Comparison of ENCODE assay signal across 1 cellular context in the genomic region with DNA sequence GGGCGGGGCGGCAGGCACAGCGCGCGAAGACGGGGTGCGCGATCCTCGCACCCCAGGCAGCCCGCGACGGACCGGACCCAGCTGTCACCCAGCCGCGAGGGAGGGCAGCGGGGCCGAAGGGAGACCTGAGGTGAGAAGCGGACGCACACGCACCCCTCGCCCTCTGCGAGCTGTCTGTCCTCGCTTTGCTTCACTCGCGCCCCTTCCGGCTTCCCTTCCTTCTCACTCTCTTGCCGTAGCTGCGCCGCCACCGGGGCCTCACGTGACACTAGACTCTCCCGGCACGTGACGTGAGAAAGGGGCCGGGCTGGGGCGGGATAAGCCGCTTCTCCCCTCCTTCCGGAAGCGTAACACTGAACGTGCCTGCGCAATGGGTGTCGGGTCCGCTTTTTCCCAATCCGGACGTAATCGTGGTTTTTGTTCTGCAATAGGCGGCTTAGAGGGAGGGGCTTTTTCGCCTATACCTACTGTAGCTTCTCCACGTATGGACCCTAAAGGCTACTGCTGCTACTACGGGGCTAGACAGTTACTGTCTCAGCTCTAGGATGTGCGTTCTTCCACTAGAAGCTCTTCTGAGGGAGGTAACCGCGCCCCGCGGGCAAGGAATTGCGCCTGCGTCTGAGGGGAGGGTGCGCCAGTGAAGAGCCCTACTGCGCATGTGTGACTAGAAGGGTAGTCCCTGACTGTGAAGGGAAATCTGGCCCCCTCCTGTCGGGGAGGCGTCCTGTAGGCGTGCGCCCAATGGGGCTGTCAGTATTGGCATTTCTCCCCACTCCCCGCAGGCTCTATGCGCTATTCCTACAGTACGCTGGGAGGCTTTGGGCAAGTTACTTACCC.
TF ChIP-seq lines count a peak whose summit lies in the region.

A gene (minus strand): TSS at position 270 of the 837 bp plus-strand sequence. CDS start 434 bp downstream, outside the sequence.
A gene with protein sequence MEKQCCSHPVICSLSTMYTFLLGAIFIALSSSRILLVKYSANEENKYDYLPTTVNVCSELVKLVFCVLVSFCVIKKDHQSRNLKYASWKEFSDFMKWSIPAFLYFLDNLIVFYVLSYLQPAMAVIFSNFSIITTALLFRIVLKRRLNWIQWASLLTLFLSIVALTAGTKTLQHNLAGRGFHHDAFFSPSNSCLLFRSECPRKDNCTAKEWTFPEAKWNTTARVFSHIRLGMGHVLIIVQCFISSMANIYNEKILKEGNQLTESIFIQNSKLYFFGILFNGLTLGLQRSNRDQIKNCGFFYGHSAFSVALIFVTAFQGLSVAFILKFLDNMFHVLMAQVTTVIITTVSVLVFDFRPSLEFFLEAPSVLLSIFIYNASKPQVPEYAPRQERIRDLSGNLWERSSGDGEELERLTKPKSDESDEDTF (plus strand): TSS at position 353 of the 837 bp plus-strand sequence. CDS start 1,359 bp downstream, outside the sequence.

TF ChIP-seq in K562, 482 proteins besides CTCF, POLR2A, EP300 and RAD21 (continued from another document and continues in another):
- TF ChIP-seq, protein P1, sequence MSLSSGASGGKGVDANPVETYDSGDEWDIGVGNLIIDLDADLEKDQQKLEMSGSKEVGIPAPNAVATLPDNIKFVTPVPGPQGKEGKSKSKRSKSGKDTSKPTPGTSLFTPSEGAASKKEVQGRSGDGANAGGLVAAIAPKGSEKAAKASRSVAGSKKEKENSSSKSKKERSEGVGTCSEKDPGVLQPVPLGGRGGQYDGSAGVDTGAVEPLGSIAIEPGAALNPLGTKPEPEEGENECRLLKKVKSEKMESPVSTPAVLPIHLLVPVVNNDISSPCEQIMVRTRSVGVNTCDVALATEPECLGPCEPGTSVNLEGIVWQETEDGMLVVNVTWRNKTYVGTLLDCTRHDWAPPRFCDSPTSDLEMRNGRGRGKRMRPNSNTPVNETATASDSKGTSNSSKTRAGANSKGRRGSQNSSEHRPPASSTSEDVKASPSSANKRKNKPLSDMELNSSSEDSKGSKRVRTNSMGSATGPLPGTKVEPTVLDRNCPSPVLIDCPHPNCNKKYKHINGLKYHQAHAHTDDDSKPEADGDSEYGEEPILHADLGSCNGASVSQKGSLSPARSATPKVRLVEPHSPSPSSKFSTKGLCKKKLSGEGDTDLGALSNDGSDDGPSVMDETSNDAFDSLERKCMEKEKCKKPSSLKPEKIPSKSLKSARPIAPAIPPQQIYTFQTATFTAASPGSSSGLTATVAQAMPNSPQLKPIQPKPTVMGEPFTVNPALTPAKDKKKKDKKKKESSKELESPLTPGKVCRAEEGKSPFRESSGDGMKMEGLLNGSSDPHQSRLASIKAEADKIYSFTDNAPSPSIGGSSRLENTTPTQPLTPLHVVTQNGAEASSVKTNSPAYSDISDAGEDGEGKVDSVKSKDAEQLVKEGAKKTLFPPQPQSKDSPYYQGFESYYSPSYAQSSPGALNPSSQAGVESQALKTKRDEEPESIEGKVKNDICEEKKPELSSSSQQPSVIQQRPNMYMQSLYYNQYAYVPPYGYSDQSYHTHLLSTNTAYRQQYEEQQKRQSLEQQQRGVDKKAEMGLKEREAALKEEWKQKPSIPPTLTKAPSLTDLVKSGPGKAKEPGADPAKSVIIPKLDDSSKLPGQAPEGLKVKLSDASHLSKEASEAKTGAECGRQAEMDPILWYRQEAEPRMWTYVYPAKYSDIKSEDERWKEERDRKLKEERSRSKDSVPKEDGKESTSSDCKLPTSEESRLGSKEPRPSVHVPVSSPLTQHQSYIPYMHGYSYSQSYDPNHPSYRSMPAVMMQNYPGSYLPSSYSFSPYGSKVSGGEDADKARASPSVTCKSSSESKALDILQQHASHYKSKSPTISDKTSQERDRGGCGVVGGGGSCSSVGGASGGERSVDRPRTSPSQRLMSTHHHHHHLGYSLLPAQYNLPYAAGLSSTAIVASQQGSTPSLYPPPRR (CRISPR knock-in tag; IDR thresholded peaks at IDR 0.05; ENCODE audit: borderline replicate concordance) = no peak
- TF ChIP-seq, protein P2, sequence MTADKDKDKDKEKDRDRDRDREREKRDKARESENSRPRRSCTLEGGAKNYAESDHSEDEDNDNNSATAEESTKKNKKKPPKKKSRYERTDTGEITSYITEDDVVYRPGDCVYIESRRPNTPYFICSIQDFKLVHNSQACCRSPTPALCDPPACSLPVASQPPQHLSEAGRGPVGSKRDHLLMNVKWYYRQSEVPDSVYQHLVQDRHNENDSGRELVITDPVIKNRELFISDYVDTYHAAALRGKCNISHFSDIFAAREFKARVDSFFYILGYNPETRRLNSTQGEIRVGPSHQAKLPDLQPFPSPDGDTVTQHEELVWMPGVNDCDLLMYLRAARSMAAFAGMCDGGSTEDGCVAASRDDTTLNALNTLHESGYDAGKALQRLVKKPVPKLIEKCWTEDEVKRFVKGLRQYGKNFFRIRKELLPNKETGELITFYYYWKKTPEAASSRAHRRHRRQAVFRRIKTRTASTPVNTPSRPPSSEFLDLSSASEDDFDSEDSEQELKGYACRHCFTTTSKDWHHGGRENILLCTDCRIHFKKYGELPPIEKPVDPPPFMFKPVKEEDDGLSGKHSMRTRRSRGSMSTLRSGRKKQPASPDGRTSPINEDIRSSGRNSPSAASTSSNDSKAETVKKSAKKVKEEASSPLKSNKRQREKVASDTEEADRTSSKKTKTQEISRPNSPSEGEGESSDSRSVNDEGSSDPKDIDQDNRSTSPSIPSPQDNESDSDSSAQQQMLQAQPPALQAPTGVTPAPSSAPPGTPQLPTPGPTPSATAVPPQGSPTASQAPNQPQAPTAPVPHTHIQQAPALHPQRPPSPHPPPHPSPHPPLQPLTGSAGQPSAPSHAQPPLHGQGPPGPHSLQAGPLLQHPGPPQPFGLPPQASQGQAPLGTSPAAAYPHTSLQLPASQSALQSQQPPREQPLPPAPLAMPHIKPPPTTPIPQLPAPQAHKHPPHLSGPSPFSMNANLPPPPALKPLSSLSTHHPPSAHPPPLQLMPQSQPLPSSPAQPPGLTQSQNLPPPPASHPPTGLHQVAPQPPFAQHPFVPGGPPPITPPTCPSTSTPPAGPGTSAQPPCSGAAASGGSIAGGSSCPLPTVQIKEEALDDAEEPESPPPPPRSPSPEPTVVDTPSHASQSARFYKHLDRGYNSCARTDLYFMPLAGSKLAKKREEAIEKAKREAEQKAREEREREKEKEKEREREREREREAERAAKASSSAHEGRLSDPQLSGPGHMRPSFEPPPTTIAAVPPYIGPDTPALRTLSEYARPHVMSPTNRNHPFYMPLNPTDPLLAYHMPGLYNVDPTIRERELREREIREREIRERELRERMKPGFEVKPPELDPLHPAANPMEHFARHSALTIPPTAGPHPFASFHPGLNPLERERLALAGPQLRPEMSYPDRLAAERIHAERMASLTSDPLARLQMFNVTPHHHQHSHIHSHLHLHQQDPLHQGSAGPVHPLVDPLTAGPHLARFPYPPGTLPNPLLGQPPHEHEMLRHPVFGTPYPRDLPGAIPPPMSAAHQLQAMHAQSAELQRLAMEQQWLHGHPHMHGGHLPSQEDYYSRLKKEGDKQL (CRISPR knock-in tag; IDR thresholded peaks at IDR 0.05; ENCODE audit: borderline replicate concordance) = no peak
- TF ChIP-seq KLF1 (tag; IDR thresholded peaks at IDR 0.05) (no peak), HNRNPH1 (optimal IDR thresholded peaks at IDR 0.05; ENCODE audit: low read depth, low read length) (no peak), MYC (IDR thresholded peaks at IDR 0.05; ENCODE audit: low read depth, low read length) (peak; percentile 60; the same call in 1 of the 2 replicates), MYC (CRISPR knock-in tag; IDR thresholded peaks at IDR 0.05; ENCODE audit: borderline replicate concordance, low read depth) (no peak), ZNF24 (IDR thresholded peaks at IDR 0.05) (no peak), KLF10 (CRISPR knock-in tag; IDR thresholded peaks at IDR 0.05) (no peak), SMAD2 (IDR thresholded peaks at IDR 0.05; ENCODE audit: low read depth, low read length) (no peak), ELF1 (tag; IDR thresholded peaks at IDR 0.05) (peak; percentile 97), POLR3A (IDR thresholded peaks at IDR 0.05; ENCODE audit: borderline replicate concordance, extremely low read depth, insufficient read depth, insufficient read length) (no peak), PML (IDR thresholded peaks at IDR 0.05; ENCODE audit: low read length) (no peak; the same call in 1 of the 2 replicates), HNRNPK (IDR thresholded peaks at IDR 0.05; ENCODE audit: low read depth, low read length, poor library complexity, severe bottlenecking) (no peak), ZNF717 (CRISPR knock-in tag; IDR thresholded peaks at IDR 0.05) (no peak), CREBBP (IDR thresholded peaks at IDR 0.05; ENCODE audit: low read depth, low read length) (no peak), ZNF551 (CRISPR knock-in tag; IDR thresholded peaks at IDR 0.05) (no peak), CBFA2T2 (conservative IDR thresholded peaks at IDR 0.05) (peak; percentile 95), ARHGAP35 (IDR thresholded peaks at IDR 0.05; ENCODE audit: partially characterized antibody) (no peak), LEF1 (IDR thresholded peaks at IDR 0.05) (peak; percentile 80; the same call in 1 of the 2 replicates), ETV1 (tag; conservative IDR thresholded peaks at IDR 0.05; ENCODE audit: low read depth) (peak; percentile 96), CEBPB (tag; IDR thresholded peaks at IDR 0.05) (peak; percentile 87)
- TF ChIP-seq, protein P3, sequence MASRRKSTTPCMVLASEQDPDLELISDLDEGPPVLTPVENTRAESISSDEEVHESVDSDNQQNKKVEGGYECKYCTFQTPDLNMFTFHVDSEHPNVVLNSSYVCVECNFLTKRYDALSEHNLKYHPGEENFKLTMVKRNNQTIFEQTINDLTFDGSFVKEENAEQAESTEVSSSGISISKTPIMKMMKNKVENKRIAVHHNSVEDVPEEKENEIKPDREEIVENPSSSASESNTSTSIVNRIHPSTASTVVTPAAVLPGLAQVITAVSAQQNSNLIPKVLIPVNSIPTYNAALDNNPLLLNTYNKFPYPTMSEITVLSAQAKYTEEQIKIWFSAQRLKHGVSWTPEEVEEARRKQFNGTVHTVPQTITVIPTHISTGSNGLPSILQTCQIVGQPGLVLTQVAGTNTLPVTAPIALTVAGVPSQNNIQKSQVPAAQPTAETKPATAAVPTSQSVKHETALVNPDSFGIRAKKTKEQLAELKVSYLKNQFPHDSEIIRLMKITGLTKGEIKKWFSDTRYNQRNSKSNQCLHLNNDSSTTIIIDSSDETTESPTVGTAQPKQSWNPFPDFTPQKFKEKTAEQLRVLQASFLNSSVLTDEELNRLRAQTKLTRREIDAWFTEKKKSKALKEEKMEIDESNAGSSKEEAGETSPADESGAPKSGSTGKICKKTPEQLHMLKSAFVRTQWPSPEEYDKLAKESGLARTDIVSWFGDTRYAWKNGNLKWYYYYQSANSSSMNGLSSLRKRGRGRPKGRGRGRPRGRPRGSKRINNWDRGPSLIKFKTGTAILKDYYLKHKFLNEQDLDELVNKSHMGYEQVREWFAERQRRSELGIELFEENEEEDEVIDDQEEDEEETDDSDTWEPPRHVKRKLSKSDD (conservative IDR thresholded peaks at IDR 0.05; ENCODE audit: low read length) = 0 out of 2 replicates have a peak, but pooled peaks have one; percentile 16
- TF ChIP-seq, protein P4, sequence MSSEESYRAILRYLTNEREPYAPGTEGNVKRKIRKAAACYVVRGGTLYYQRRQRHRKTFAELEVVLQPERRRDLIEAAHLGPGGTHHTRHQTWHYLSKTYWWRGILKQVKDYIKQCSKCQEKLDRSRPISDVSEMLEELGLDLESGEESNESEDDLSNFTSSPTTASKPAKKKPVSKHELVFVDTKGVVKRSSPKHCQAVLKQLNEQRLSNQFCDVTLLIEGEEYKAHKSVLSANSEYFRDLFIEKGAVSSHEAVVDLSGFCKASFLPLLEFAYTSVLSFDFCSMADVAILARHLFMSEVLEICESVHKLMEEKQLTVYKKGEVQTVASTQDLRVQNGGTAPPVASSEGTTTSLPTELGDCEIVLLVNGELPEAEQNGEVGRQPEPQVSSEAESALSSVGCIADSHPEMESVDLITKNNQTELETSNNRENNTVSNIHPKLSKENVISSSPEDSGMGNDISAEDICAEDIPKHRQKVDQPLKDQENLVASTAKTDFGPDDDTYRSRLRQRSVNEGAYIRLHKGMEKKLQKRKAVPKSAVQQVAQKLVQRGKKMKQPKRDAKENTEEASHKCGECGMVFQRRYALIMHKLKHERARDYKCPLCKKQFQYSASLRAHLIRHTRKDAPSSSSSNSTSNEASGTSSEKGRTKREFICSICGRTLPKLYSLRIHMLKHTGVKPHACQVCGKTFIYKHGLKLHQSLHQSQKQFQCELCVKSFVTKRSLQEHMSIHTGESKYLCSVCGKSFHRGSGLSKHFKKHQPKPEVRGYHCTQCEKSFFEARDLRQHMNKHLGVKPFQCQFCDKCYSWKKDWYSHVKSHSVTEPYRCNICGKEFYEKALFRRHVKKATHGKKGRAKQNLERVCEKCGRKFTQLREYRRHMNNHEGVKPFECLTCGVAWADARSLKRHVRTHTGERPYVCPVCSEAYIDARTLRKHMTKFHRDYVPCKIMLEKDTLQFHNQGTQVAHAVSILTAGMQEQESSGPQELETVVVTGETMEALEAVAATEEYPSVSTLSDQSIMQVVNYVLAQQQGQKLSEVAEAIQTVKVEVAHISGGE (CRISPR knock-in tag; IDR thresholded peaks at IDR 0.05) = peak in 1 of 3 experiments; percentile 81; a peak in 2 of 6 replicates
- TF ChIP-seq, protein P5, sequence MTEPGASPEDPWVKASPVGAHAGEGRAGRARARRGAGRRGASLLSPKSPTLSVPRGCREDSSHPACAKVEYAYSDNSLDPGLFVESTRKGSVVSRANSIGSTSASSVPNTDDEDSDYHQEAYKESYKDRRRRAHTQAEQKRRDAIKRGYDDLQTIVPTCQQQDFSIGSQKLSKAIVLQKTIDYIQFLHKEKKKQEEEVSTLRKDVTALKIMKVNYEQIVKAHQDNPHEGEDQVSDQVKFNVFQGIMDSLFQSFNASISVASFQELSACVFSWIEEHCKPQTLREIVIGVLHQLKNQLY (CRISPR knock-in tag; conservative IDR thresholded peaks at IDR 0.05) = no peak
- TF ChIP-seq, protein P6, sequence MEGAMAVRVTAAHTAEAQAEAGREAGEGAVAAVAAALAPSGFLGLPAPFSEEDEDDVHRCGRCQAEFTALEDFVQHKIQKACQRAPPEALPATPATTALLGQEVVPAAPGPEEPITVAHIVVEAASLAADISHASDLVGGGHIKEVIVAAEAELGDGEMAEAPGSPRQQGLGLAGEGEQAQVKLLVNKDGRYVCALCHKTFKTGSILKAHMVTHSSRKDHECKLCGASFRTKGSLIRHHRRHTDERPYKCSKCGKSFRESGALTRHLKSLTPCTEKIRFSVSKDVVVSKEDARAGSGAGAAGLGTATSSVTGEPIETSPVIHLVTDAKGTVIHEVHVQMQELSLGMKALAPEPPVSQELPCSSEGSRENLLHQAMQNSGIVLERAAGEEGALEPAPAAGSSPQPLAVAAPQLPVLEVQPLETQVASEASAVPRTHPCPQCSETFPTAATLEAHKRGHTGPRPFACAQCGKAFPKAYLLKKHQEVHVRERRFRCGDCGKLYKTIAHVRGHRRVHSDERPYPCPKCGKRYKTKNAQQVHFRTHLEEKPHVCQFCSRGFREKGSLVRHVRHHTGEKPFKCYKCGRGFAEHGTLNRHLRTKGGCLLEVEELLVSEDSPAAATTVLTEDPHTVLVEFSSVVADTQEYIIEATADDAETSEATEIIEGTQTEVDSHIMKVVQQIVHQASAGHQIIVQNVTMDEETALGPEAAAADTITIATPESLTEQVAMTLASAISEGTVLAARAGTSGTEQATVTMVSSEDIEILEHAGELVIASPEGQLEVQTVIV (CRISPR knock-in tag; IDR thresholded peaks at IDR 0.05; ENCODE audit: borderline replicate concordance) = no peak
- TF ChIP-seq, protein P7, sequence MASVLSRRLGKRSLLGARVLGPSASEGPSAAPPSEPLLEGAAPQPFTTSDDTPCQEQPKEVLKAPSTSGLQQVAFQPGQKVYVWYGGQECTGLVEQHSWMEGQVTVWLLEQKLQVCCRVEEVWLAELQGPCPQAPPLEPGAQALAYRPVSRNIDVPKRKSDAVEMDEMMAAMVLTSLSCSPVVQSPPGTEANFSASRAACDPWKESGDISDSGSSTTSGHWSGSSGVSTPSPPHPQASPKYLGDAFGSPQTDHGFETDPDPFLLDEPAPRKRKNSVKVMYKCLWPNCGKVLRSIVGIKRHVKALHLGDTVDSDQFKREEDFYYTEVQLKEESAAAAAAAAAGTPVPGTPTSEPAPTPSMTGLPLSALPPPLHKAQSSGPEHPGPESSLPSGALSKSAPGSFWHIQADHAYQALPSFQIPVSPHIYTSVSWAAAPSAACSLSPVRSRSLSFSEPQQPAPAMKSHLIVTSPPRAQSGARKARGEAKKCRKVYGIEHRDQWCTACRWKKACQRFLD (CRISPR knock-in tag; IDR thresholded peaks at IDR 0.05) = no peak
